In the genomic region with DNA sequence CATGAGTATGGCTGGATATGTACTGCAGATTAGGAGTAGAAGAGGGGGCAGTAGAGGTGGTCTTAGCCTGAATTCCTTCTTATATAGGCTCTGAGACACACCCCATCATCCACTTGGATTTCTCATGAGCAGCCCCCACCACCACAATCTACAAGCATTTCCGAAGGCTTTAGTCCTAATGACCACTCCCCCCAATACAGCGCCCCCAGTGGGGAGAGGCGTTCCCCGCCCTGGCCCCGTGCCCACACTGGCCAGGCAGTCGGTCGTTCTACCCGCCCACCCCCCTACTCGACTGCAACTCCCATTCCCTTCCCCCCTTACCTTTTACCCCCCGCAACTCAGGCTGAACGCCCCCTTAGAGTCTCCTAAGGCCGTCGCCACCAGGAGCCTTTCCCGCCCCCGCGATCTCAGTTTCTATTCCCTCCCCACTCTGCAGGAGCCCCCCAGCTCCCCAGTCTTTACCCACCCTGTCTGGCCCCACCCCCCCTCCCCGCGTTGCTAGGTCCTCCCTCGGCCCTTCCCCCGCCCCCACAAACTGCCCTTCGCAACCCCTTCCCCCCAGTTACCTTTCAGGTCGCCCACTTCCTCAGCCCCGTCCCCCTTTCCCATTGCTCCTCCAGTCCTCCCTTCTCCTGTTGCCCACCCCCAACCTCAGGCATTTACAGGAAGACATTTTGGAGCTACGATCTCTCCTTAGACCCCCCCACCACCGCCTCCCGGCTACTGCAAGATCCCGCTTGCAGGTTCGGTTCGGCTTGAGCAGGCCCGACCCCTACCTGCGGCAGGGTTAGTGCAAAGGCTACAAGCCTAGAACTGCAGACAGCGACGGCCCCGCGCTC, we compare ENCODE assay signal across 8 cellular contexts. TPM values are rescaled to one million over a fixed set of nuclear protein-coding genes. Genes with fewer than 3 reads are reported as not detected.
DNase-seq lines count a peak whose midpoint lies in the region; ATAC-seq, FAIRE-seq and TF ChIP-seq lines count a peak whose summit lies in the region.

No MANE protein-coding gene starts in this region.

- H3K27ac Mint-ChIP-seq in CD8-positive, alpha-beta memory T cell, result peak overlapping the region; percentile 79 to 95 (median 88)
- peak overlapping the region; percentile 89 to 93 for H3K27ac Mint-ChIP-seq in T-cell

- H3K36me3 Mint-ChIP-seq in CD8-positive, alpha-beta memory T cell, result peaks cover 0 to 30% (median 2%) of the 10 kb centered on the region in 3 donors
- peaks cover 7% of the 10 kb centered on the region for H3K36me3 Mint-ChIP-seq in T-cell

- H3K4me3 ChIP-seq in CD8-positive, alpha-beta memory T cell (ENCODE audit: low read length), result peak overlapping the region; percentile 81
- peak overlapping the region; percentile 54 to 76 (median 60) for H3K4me3 ChIP-seq in mammary epithelial cell (replicated peaks in 1 of 3; ENCODE audit: insufficient read depth in 1 of 3, low read depth in 2 of 3, low read length in 3 of 3)
- peak overlapping the region; percentile 63 to 74 (median 69) for H3K4me3 ChIP-seq in keratinocyte (ENCODE audit: control insufficient read depth in 2 of 3, extremely low read depth in 1 of 3, insufficient read depth in 2 of 3, low read depth in 1 of 3, low read length in 3 of 3)

- no peaks in the 10 kb centered on the region for H3K9me3 Mint-ChIP-seq in CD8-positive, alpha-beta memory T cell
- H3K9me3 Mint-ChIP-seq in T-cell, result no peaks in the 10 kb centered on the region

- H3K36me3 ChIP-seq in CD8-positive, alpha-beta memory T cell (ENCODE audit: insufficient read depth, low read length), result no peaks in the 10 kb centered on the region
- H3K36me3 ChIP-seq in mammary epithelial cell (ENCODE audit: insufficient read depth, low read length) (peaks cover 4% of the 10 kb centered on the region), keratinocyte (ENCODE audit: control insufficient read depth in 2 of 2, extremely low read depth in 1 of 2, insufficient read depth in 2 of 2, low read length in 2 of 2) (no peaks in the 10 kb centered on the region)

- H4K20me1 ChIP-seq in mammary epithelial cell (ENCODE audit: insufficient read depth, low read length) (no peaks in the 10 kb centered on the region), keratinocyte (ENCODE audit: control insufficient read depth, extremely low read depth, insufficient read depth, low read length) (no peaks in the 10 kb centered on the region)

- ATAC-seq in T-cell (replicated peaks in 1 of 4) (no peak), GM18861 (IDR thresholded peaks at IDR 0.05; ENCODE audit: unreplicated experiment) (no peak), HG02885 (IDR thresholded peaks at IDR 0.05; ENCODE audit: poor library complexity, unreplicated experiment) (no peak)

- POLR2A ChIA-PET in CD8-positive, alpha-beta memory T cell (lab: Charles Lee), result interaction anchor here (0.5 to 2.9 kb wide), 5 partner anchors 30 to 116 kb away, joined by 3 to 32 read pairs (median 9); a partner anchor contains a TSS
- POLR2A ChIA-PET in T-cell (lab: Charles Lee), result interaction anchor here (0.5 to 1.6 kb wide), 4 partner anchors 30 to 113 kb away, joined by 3 to 9 read pairs (median 6); a partner anchor contains a TSS

- H3K79me2 ChIP-seq in mammary epithelial cell (ENCODE audit: insufficient read depth, low read length) (peaks cover 7% of the 10 kb centered on the region), keratinocyte (ENCODE audit: control insufficient read depth, insufficient read depth, low read length) (peaks cover 3% of the 10 kb centered on the region)

- H3K4me1 ChIP-seq in CD8-positive, alpha-beta memory T cell (ENCODE audit: insufficient read depth, low read length), result peaks cover 28% of the 10 kb centered on the region
- H3K4me1 ChIP-seq in mammary epithelial cell (ENCODE audit: insufficient read depth, low read length) (peaks cover 4% of the 10 kb centered on the region), keratinocyte (ENCODE audit: control insufficient read depth, extremely low read depth, insufficient read depth, low read length) (peaks cover 2% of the 10 kb centered on the region)

- H3K27me3 ChIP-seq in CD8-positive, alpha-beta memory T cell (ENCODE audit: insufficient read depth, low read length, poor library complexity, severe bottlenecking), result no peaks in the 10 kb centered on the region
- H3K27me3 ChIP-seq in mammary epithelial cell (ENCODE audit: insufficient read depth, low read length) (no peaks in the 10 kb centered on the region), keratinocyte (ENCODE audit: control insufficient read depth, extremely low read depth, insufficient read depth, low read length) (no peaks in the 10 kb centered on the region)

- CTCF ChIA-PET in CD8-positive, alpha-beta memory T cell (lab: Charles Lee), result interaction anchor here (0.6 to 1.5 kb wide), 4 partner anchors 30 to 322 kb away, joined by 3 to 4 read pairs (median 4); a partner anchor contains a TSS
- CTCF ChIA-PET in T-cell (lab: Charles Lee) (interaction anchor here (0.5 to 2.1 kb wide), 8 partner anchors 9 to 397 kb away, joined by 3 to 22 read pairs (median 4); a partner anchor contains a TSS), mammary epithelial cell (lab: Charles Lee; ENCODE audit: low non-redundant PET) (no interaction called here)

- BruUV-seq in mammary epithelial cell (replicated peaks; lab: Mats Ljungman, UMichigan), result no TSS peak

- H3K4me2 ChIP-seq in mammary epithelial cell (ENCODE audit: insufficient read depth, low read depth, low read length), result peak overlapping the region; percentile 64
- H3K4me2 ChIP-seq in keratinocyte (ENCODE audit: control insufficient read depth, extremely low read depth, insufficient read depth, low read depth, low read length), result peak overlapping the region; percentile 64

- H3K27ac ChIP-seq in CD8-positive, alpha-beta memory T cell (ENCODE audit: low read depth, low read length), result peak overlapping the region; percentile 76
- H3K27ac ChIP-seq in mammary epithelial cell (ENCODE audit: insufficient read depth, low read depth, low read length), result no peak overlapping the region
- H3K27ac ChIP-seq in keratinocyte (ENCODE audit: control insufficient read depth, insufficient read depth, low read length), result peak overlapping the region; percentile 31

- FAIRE-seq in keratinocyte (lab: Jason Lieb, UNC), result no peak

- peak overlapping the region; percentile 84 to 96 (median 90) for H3K4me3 Mint-ChIP-seq in CD8-positive, alpha-beta memory T cell
- H3K4me3 Mint-ChIP-seq in T-cell, result peak overlapping the region; percentile 89 to 92 (median 89)

- dilution Hi-C loops in mammary epithelial cell (cut with HindIII; ENCODE audit: low sequenced_read_pairs) (no loop called here), keratinocyte (cut with MboI; ENCODE audit: extremely low pct_ligation_motif_present, low sequenced_read_pairs) (no loop called here)

- H2AFZ ChIP-seq in mammary epithelial cell (ENCODE audit: low read depth, low read length) (peak overlapping the region; percentile 88), keratinocyte (ENCODE audit: control insufficient read depth, low read length) (peak overlapping the region; percentile 60)

- TF ChIP-seq CTCF in mammary epithelial cell (conservative IDR thresholded peaks at IDR 0.05 in 1 of 2, IDR thresholded peaks at IDR 0.05 in 1 of 2; ENCODE audit: extremely low read depth in 1 of 2, insufficient read depth in 1 of 2, low read depth in 1 of 2, low read length in 2 of 2) (peak; percentile 20 to 50), keratinocyte (optimal IDR thresholded peaks at IDR 0.05 in 1 of 3, IDR thresholded peaks at IDR 0.05 in 1 of 3, conservative IDR thresholded peaks at IDR 0.05 in 1 of 3; ENCODE audit: extremely low read depth in 1 of 3, insufficient read depth in 2 of 3, low read length in 3 of 3) (peak in 2 of 3 experiments; percentile 27 to 58)

- H3K9me3 ChIP-seq in CD8-positive, alpha-beta memory T cell (ENCODE audit: low read length), result no peaks in the 10 kb centered on the region
- H3K9me3 ChIP-seq in mammary epithelial cell (replicated peaks; ENCODE audit: insufficient read depth, low read length) (peaks cover 2% of the 10 kb centered on the region), keratinocyte (ENCODE audit: control insufficient read depth, low read depth, low read length) (no peaks in the 10 kb centered on the region)

- intact Hi-C loops in mammary epithelial cell (cut with micrococcal nuclease), result loop anchor here (1.0 kb wide), 2 partner anchors 31 to 113 kb away; a partner anchor contains a TSS

- no peaks in the 10 kb centered on the region for H3K9me1 ChIP-seq in keratinocyte (ENCODE audit: control insufficient read depth, extremely low read depth, insufficient read depth, low read length)

- in situ Hi-C loops in mammary epithelial cell (cut with MboI; ENCODE audit: low sequenced_read_pairs in 2 of 2), result no loop called here

- peaks cover 0 to 8% of the 10 kb centered on the region in 2 donors for H3K27me3 Mint-ChIP-seq in CD8-positive, alpha-beta memory T cell
- no peaks in the 10 kb centered on the region for H3K27me3 Mint-ChIP-seq in T-cell

- H3K9ac ChIP-seq in mammary epithelial cell (ENCODE audit: insufficient read depth, low read length) (no peak overlapping the region), keratinocyte (ENCODE audit: control insufficient read depth, extremely low read depth, insufficient read depth, low read length) (peak overlapping the region; percentile 72)

- 46% methylated on average over 12 of the region's 35 CpGs for WGBS in mammary epithelial cell (ENCODE audit: low coverage, missing lambda C conversion rate)

- DNase-seq in CD8-positive, alpha-beta memory T cell, result peak in 4 of 5 donors; percentile 12 to 55 (median 30)
- DNase-seq in HS-27A (ENCODE audit: low read depth) (peak; percentile 2), T-cell (peak in 19 of 34 experiments; percentile 8 to 40 (median 18)), mammary epithelial cell (no peak), keratinocyte (ENCODE audit: low read depth, low spot score) (no peak)
- DNase-seq in stimulated activated CD4-positive, alpha-beta T cell treated with anti-CD3 and anti-CD28 coated beads, Interleukin-4, amount 100 ng/mL, for 24 hours, result peak; percentile 29

- peaks cover 15 to 32% (median 17%) of the 10 kb centered on the region in 3 donors for H3K4me1 Mint-ChIP-seq in CD8-positive, alpha-beta memory T cell
- H3K4me1 Mint-ChIP-seq in T-cell, result peaks cover 21 to 34% (median 26%) of the 10 kb centered on the region in 3 donors

RNA-seq across cellular contexts. Expression of a gene that starts 0.5 kb away (rescaled TPM):
- 10 to 100 TPM; 16.5 to 16.7 TPM for total RNA-seq in CD8-positive, alpha-beta memory T cell
- 7.4 TPM for polyA plus RNA-seq in CD8-positive, alpha-beta memory T cell
- total RNA-seq in T-cell (10 to 100 TPM; 23.6 to 32.4 (median 28.7) TPM), mammary epithelial cell (10 to 100 TPM; 14.7 to 15.4 TPM)
- polyA plus RNA-seq in mammary epithelial cell (10.6 TPM), keratinocyte (7.3 to 11.6 TPM (median 7.7 TPM) in 3 replicates)
- polyA minus RNA-seq in mammary epithelial cell (40.2 TPM), keratinocyte (16.7 to 27.0 TPM (median 18.0 TPM) in 3 replicates)
- 1.6 TPM for polyA plus RNA-seq in keratinocyte (2011; ENCODE audit: low read depth)
- polyA plus RNA-seq in keratinocyte (2011; cell fraction: cytosol; rRNA removed), result 5.9 and 7.2 TPM in 2 replicates
- 20.3 and 24.3 TPM in 2 replicates for polyA plus RNA-seq in keratinocyte (2011; cell fraction: nucleus; rRNA removed)
- 4.1 and 10.7 TPM in 2 replicates for polyA plus RNA-seq in keratinocyte (2012; ENCODE audit: low replicate concordance)
- 12.3 TPM for polyA minus RNA-seq in keratinocyte (2011; cell fraction: cytosol; rRNA and poly(A)+ RNA removed)
- 17.0 and 24.7 TPM in 2 replicates for polyA minus RNA-seq in keratinocyte (2011; cell fraction: nucleus; rRNA and poly(A)+ RNA removed)

RNA-seq across cellular contexts. Expression of a gene that starts 30.0 kb away (rescaled TPM):
- total RNA-seq in CD8-positive, alpha-beta memory T cell, result 100 to 1,000 TPM; 532 to 542 TPM
- polyA plus RNA-seq in CD8-positive, alpha-beta memory T cell, result 170 TPM
- total RNA-seq in T-cell (100 to 1,000 TPM; 322 to 419 (median 348) TPM), mammary epithelial cell (100 to 1,000 TPM; 274 to 294 TPM)
- polyA plus RNA-seq in mammary epithelial cell (168 TPM), keratinocyte (229 to 352 TPM (median 245 TPM) in 3 replicates)
- polyA minus RNA-seq in mammary epithelial cell (328 TPM), keratinocyte (212 to 264 TPM (median 251 TPM) in 3 replicates)
- 241 TPM for polyA plus RNA-seq in keratinocyte (2011; ENCODE audit: low read depth)
- 231 and 301 TPM in 2 replicates for polyA plus RNA-seq in keratinocyte (2011; cell fraction: cytosol; rRNA removed)
- 377 and 429 TPM in 2 replicates for polyA plus RNA-seq in keratinocyte (2011; cell fraction: nucleus; rRNA removed)
- polyA plus RNA-seq in keratinocyte (2012; ENCODE audit: low replicate concordance), result 106 and 190 TPM in 2 replicates
- polyA minus RNA-seq in keratinocyte (2011; cell fraction: cytosol; rRNA and poly(A)+ RNA removed), result 132 TPM
- 76.2 and 114 TPM in 2 replicates for polyA minus RNA-seq in keratinocyte (2011; cell fraction: nucleus; rRNA and poly(A)+ RNA removed)

RNA-seq across cellular contexts. Expression of a gene that starts 30.4 kb away (rescaled TPM):
- not detected for total RNA-seq in CD8-positive, alpha-beta memory T cell
- polyA plus RNA-seq in CD8-positive, alpha-beta memory T cell, result not detected
- under 1 TPM in 2 of 5 donors, not detected in 3; 0.23 TPM for total RNA-seq in T-cell
- total RNA-seq in mammary epithelial cell, result under 1 TPM in 1 of 2 donors, not detected in 1; under 0.01 TPM
- not detected for polyA plus RNA-seq in mammary epithelial cell
- polyA minus RNA-seq in mammary epithelial cell, result not detected
- polyA plus RNA-seq in keratinocyte, result not detected in 3 replicates
- not detected for polyA plus RNA-seq in keratinocyte (2011; ENCODE audit: low read depth)
- polyA plus RNA-seq in keratinocyte (2011; cell fraction: cytosol; rRNA removed), result not detected in 2 replicates
- polyA plus RNA-seq in keratinocyte (2011; cell fraction: nucleus; rRNA removed), result not detected in 2 replicates
- polyA plus RNA-seq in keratinocyte (2012; ENCODE audit: low replicate concordance), result not detected in 2 replicates
- not detected in 3 replicates for polyA minus RNA-seq in keratinocyte
- not detected for polyA minus RNA-seq in keratinocyte (2011; cell fraction: cytosol; rRNA and poly(A)+ RNA removed)
- polyA minus RNA-seq in keratinocyte (2011; cell fraction: nucleus; rRNA and poly(A)+ RNA removed), result not detected in 2 replicates

RNA-seq across cellular contexts. Expression of a gene that starts 48.1 kb away (rescaled TPM):
- total RNA-seq in CD8-positive, alpha-beta memory T cell, result 1 to 10 TPM; 3.7 to 3.8 TPM
- not detected for polyA plus RNA-seq in CD8-positive, alpha-beta memory T cell
- 1 to 10 TPM; 2.3 to 4.0 (median 3.0) TPM for total RNA-seq in T-cell
- 1 to 10 TPM; 1.0 to 1.4 TPM for total RNA-seq in mammary epithelial cell
- polyA plus RNA-seq in mammary epithelial cell, result 0.49 TPM
- 6.2 TPM for polyA minus RNA-seq in mammary epithelial cell
- polyA plus RNA-seq in keratinocyte, result 0.42 to 1.0 TPM (median 0.44 TPM) in 3 replicates
- polyA plus RNA-seq in keratinocyte (2011; ENCODE audit: low read depth), result 0.34 TPM
- 0.05 TPM in 1 of 2 replicates, not detected in the other for polyA plus RNA-seq in keratinocyte (2011; cell fraction: cytosol; rRNA removed)
- polyA plus RNA-seq in keratinocyte (2011; cell fraction: nucleus; rRNA removed), result 2.1 and 2.7 TPM in 2 replicates
- polyA plus RNA-seq in keratinocyte (2012; ENCODE audit: low replicate concordance), result 0.38 and 0.63 TPM in 2 replicates
- polyA minus RNA-seq in keratinocyte, result 0.77 to 1.5 TPM (median 1.3 TPM) in 3 replicates
- polyA minus RNA-seq in keratinocyte (2011; cell fraction: cytosol; rRNA and poly(A)+ RNA removed), result not detected
- polyA minus RNA-seq in keratinocyte (2011; cell fraction: nucleus; rRNA and poly(A)+ RNA removed), result 1.4 and 2.0 TPM in 2 replicates

Comparison
In these comparisons a context has a peak if more than half of its experiments do, and no peak if none do; other contexts are left out.
1. DNase-seq: peak in CD8-positive, alpha-beta memory T cell (4 of 5), HS-27A (single experiment), T-cell (19 of 34) and stimulated activated CD4-positive, alpha-beta T cell treated with anti-CD3 and anti-CD28 coated beads, Interleukin-4, amount 100 ng/mL, for 24 hours (single experiment); none in mammary epithelial cell (single experiment) and keratinocyte (single experiment).
2. Peak in every context shown above with its lines, with median percentiles within 50 percentile points of each other: H3K4me3 ChIP-seq.